Comparison of ENCODE assay signal across 8 cellular contexts in the genomic region with DNA sequence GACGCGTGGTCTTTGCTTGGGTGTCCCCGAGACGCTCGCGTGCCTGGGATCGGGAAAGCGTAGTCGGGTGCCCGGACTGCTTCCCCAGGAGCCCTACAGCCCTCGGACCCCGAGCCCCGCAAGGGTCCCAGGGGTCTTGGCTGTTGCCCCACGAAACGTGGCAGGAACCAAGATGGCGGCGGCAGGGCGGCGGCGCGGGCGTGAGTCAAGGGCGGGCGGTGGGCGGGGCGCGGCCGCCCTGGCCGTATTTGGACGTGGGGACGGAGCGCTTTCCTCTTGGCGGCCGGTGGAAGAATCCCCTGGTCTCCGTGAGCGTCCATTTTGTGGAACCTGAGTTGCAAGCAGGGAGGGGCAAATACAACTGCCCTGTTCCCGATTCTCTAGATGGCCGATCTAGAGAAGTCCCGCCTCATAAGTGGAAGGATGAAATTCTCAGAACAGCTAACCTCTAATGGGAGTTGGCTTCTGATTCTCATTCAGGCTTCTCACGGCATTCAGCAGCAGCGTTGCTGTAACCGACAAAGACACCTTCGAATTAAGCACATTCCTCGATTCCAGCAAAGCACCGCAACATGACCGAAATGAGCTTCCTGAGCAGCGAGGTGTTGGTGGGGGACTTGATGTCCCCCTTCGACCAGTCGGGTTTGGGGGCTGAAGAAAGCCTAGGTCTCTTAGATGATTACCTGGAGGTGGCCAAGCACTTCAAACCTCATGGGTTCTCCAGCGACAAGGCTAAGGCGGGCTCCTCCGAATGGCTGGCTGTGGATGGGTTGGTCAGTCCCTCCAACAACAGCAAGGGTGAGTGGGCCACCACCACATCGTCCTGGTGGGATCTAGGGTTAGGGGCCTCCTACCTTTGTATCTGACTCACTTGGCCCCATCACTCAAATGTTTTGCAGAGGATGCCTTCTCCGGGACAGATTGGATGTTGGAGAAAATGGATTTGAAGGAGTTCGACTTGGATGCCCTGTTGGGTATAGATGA. TPM values are rescaled to one million over a fixed set of nuclear protein-coding genes. Genes with fewer than 3 reads are reported as not detected.
A peak's percentile ranks its signal among the peaks of the same experiment; 100 is the strongest.
DNase-seq lines count a peak whose midpoint lies in the region; ATAC-seq, FAIRE-seq and TF ChIP-seq lines count a peak whose summit lies in the region.

No MANE protein-coding gene starts in this region.

- peak overlapping the region; percentile 95 for H3K4me3 Mint-ChIP-seq in WTC11

- H3K27ac Mint-ChIP-seq in WTC11: peak overlapping the region; percentile 100

- peaks cover 43% of the 10 kb centered on the region for H3K4me1 Mint-ChIP-seq in WTC11

- H3K36me3 ChIP-seq in bronchial epithelial cell (ENCODE audit: control insufficient read depth, insufficient read depth, low read length): peaks cover 15% of the 10 kb centered on the region

- CTCF ChIA-PET in WTC11 (lab: Charles Lee): no interaction called here

- H3K27me3 ChIP-seq in bronchial epithelial cell (ENCODE audit: control insufficient read depth, insufficient read depth, low read length): no peaks in the 10 kb centered on the region

- H3K36me3 Mint-ChIP-seq in WTC11: peaks cover 53% of the 10 kb centered on the region

- TF ChIP-seq CTCF in LNCaP clone FGC (IDR thresholded peaks at IDR 0.05; ENCODE audit: control insufficient read depth, extremely low read depth, insufficient read depth) (no peak), WTC11 (IDR thresholded peaks at IDR 0.05) (no peak), bronchial epithelial cell (IDR thresholded peaks at IDR 0.05; ENCODE audit: insufficient read depth, low read length, severe bottlenecking) (no peak)

- DNase-seq in Caki2 (ENCODE audit: low read depth) (peak; percentile 83), LNCaP clone FGC (ENCODE audit: low read depth) (no peak), WTC11 (ENCODE audit: low spot score) (peak; percentile 62), bronchial epithelial cell (ENCODE audit: low read depth) (no peak), inferior parietal cortex (ENCODE audit: extremely low spot score) (peak; percentile 58), GF-D8 (lab: John Stamatoyannopoulos, UW) (no peak)
- DNase-seq in stimulated activated CD4-positive, alpha-beta T cell treated with anti-CD3 and anti-CD28 coated beads, Interleukin-12 subunit alpha, Interleukin-12 subunit beta, amount 100 ng/mL, for 48 hours (ENCODE audit: low read depth in 2 of 3, low spot score in 1 of 3): peak; percentile 52 to 74 (median 57)

- in situ Hi-C loops in Caki2 (cut with HindIII; ENCODE audit: low pct_unique_long_range_greater_than_20kb, low sequenced_read_pairs): no loop called here

- peaks cover 23% of the 10 kb centered on the region for H3K27me3 Mint-ChIP-seq in WTC11 (ENCODE audit: low read depth)

- ATAC-seq in GM21423 (IDR thresholded peaks at IDR 0.05; ENCODE audit: unreplicated experiment) (peak; percentile 12), WTC11 (no peak)

- H3K4me3 ChIP-seq in LNCaP clone FGC (ENCODE audit: low read depth, low read length) (peak overlapping the region; percentile 87), bronchial epithelial cell (ENCODE audit: low read depth, low read length) (peak overlapping the region; percentile 91)

- H3K9me3 Mint-ChIP-seq in WTC11: no peaks in the 10 kb centered on the region

- POLR2A ChIA-PET in WTC11 (lab: Charles Lee): interaction anchor here (1.7 kb wide), 1 partner anchor 8 kb away, joined by 15 read pairs; no protein-coding TSS in a partner anchor

- FAIRE-seq in bronchial epithelial cell (lab: Jason Lieb, UNC): peak; percentile 18

TF ChIP-seq in WTC11, 78 proteins besides CTCF, POLR2A, EP300 and RAD21 (continues in another document):
- TF ChIP-seq ATF1 (CRISPR knock-in tag; IDR thresholded peaks at IDR 0.05) (0 out of 2 replicates have a peak, but pooled peaks have one; percentile 3), EMX1 (CRISPR knock-in tag; IDR thresholded peaks at IDR 0.05) (no peak), ZBTB43 (CRISPR knock-in tag; IDR thresholded peaks at IDR 0.05) (no peak; the same call in 1 of the 2 replicates), GRHL2 (CRISPR knock-in tag; IDR thresholded peaks at IDR 0.05; ENCODE audit: insufficient replicate concordance, severe bottlenecking) (no peak), MAX (CRISPR knock-in tag; IDR thresholded peaks at IDR 0.05) (no peak), CREM (CRISPR knock-in tag; IDR thresholded peaks at IDR 0.05) (0 out of 2 replicates have a peak, but pooled peaks have one; percentile 8), MYBL2 (CRISPR knock-in tag; IDR thresholded peaks at IDR 0.05) (no peak), ZNF219 (CRISPR knock-in tag; IDR thresholded peaks at IDR 0.05; ENCODE audit: borderline replicate concordance) (no peak), IRF2 (CRISPR knock-in tag; IDR thresholded peaks at IDR 0.05; ENCODE audit: borderline replicate concordance, low read depth) (no peak), NFATC4 (CRISPR knock-in tag; IDR thresholded peaks at IDR 0.05) (0 out of 2 replicates have a peak, but pooled peaks have one; percentile 5), ERG (CRISPR knock-in tag; IDR thresholded peaks at IDR 0.05) (no peak)
- TF ChIP-seq, protein P1, sequence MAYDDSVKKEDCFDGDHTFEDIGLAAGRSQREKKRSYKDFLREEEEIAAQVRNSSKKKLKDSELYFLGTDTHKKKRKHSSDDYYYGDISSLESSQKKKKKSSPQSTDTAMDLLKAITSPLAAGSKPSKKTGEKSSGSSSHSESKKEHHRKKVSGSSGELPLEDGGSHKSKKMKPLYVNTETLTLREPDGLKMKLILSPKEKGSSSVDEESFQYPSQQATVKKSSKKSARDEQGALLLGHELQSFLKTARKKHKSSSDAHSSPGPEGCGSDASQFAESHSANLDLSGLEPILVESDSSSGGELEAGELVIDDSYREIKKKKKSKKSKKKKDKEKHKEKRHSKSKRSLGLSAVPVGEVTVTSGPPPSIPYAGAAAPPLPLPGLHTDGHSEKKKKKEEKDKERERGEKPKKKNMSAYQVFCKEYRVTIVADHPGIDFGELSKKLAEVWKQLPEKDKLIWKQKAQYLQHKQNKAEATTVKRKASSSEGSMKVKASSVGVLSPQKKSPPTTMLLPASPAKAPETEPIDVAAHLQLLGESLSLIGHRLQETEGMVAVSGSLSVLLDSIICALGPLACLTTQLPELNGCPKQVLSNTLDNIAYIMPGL (CRISPR knock-in tag; IDR thresholded peaks at IDR 0.05): peak; percentile 28; the same call in 1 of the 2 replicates
- TF ChIP-seq, protein P2, sequence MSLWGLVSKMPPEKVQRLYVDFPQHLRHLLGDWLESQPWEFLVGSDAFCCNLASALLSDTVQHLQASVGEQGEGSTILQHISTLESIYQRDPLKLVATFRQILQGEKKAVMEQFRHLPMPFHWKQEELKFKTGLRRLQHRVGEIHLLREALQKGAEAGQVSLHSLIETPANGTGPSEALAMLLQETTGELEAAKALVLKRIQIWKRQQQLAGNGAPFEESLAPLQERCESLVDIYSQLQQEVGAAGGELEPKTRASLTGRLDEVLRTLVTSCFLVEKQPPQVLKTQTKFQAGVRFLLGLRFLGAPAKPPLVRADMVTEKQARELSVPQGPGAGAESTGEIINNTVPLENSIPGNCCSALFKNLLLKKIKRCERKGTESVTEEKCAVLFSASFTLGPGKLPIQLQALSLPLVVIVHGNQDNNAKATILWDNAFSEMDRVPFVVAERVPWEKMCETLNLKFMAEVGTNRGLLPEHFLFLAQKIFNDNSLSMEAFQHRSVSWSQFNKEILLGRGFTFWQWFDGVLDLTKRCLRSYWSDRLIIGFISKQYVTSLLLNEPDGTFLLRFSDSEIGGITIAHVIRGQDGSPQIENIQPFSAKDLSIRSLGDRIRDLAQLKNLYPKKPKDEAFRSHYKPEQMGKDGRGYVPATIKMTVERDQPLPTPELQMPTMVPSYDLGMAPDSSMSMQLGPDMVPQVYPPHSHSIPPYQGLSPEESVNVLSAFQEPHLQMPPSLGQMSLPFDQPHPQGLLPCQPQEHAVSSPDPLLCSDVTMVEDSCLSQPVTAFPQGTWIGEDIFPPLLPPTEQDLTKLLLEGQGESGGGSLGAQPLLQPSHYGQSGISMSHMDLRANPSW (CRISPR knock-in tag; conservative IDR thresholded peaks at IDR 0.05; ENCODE audit: low read depth): no peak

RNA-seq across cellular contexts. Expression of gene ATF4, which starts 0.8 kb away (rescaled TPM):
- total RNA-seq in Caki2 (2014; rRNA removed; shearing (Covaris generic); ENCODE audit: low replicate concordance): 480 and 505 TPM in 2 replicates
- total RNA-seq in WTC11 (2021) (361 to 460 TPM (median 371 TPM) in 3 replicates), bronchial epithelial cell (410 and 516 TPM in 2 replicates)

RNA-seq across cellular contexts. Expression of gene RPS19BP1, which starts 11.4 kb away (rescaled TPM):
- 209 and 302 TPM in 2 replicates for total RNA-seq in Caki2 (2014; rRNA removed; shearing (Covaris generic); ENCODE audit: low replicate concordance)
- total RNA-seq in WTC11 (2021) (88.9 to 102 TPM (median 89.0 TPM) in 3 replicates), bronchial epithelial cell (55.2 and 72.1 TPM in 2 replicates)

RNA-seq across cellular contexts. Expression of gene MIEF1, which starts 19.1 kb away (rescaled TPM):
- 31.9 and 43.9 TPM in 2 replicates for total RNA-seq in Caki2 (2014; rRNA removed; shearing (Covaris generic); ENCODE audit: low replicate concordance)
- total RNA-seq in WTC11 (2021): 31.5 to 38.7 TPM (median 31.9 TPM) in 3 replicates
- total RNA-seq in bronchial epithelial cell: 23.7 and 25.6 TPM in 2 replicates

RNA-seq across cellular contexts. Expression of gene CACNA1I, which starts 49.4 kb away (rescaled TPM):
- not detected in 2 replicates for total RNA-seq in Caki2 (2014; rRNA removed; shearing (Covaris generic); ENCODE audit: low replicate concordance)
- total RNA-seq in WTC11 (2021) (2.1 to 2.9 TPM (median 2.3 TPM) in 3 replicates), bronchial epithelial cell (not detected in 2 replicates)

Comparison
In these comparisons a context has a peak if more than half of its experiments do, and no peak if none do; other contexts are left out.
1. DNase-seq: peak in Caki2 (single experiment), WTC11 (single experiment), inferior parietal cortex (single experiment) and stimulated activated CD4-positive, alpha-beta T cell treated with anti-CD3 and anti-CD28 coated beads, Interleukin-12 subunit alpha, Interleukin-12 subunit beta, amount 100 ng/mL, for 48 hours (3 of 3); none in LNCaP clone FGC (single experiment), bronchial epithelial cell (single experiment) and GF-D8 (single experiment).